29 cellular contexts compared by ENCODE assay signal in the genomic region with DNA sequence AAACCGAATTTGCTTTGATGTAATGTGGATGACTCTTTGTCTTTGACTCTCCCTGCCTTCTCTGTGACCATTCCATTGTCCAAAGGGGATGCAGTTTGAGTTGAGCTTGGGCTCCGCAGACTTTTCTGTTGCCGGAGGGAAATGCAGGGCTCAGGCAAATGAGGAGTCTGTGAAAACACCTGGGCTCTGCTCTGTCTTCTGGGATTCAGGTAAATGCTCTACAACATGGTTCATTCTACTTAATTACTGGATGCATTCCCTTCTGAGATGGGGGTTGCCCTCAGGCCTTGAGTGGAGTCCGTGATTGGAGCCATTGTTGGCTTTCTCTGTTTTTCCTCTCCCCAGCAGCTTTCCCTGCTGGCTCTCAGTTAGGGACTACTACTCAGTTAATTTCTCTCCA. TPM values are rescaled to one million over a fixed set of nuclear protein-coding genes. Genes with fewer than 3 reads are reported as not detected.
"Had no signal": no experiment of that assay in that cellular context is flagged by ENCODE, and none has a peak within 500 bp of the region (broad histone marks: within the 10 kb centered on the region; RNA-seq: fewer than 3 reads in every experiment).

No MANE protein-coding gene starts in this region.

- ATAC-seq: esophagus mucosa; gastrocnemius medialis; left lung; naive thymus-derived CD4-positive, alpha-beta T cell; psoas muscle; right cardiac atrium; stimulated activated effector memory CD8-positive, alpha-beta T cell treated with anti-CD3 and anti-CD28 coated beads, Interleukin-12 subunit alpha, Interleukin-12 subunit beta, amount 100 ng/mL, for 72 hours; upper lobe of right lung had no signal

- H3K36me3 ChIP-seq: colonic mucosa, gastrocnemius medialis, left lung, ovary, sigmoid colon, stomach, thyroid gland, upper lobe of right lung, uterus had no signal

- H3K4me1 ChIP-seq: sigmoid colon, uterus had no signal

- H3K9me3 ChIP-seq: colonic mucosa, gastrocnemius medialis, left lung, ovary, psoas muscle, sigmoid colon, stomach, thyroid gland, upper lobe of right lung, uterus had no signal

- H3K36me3 Mint-ChIP-seq: naive thymus-derived CD4-positive, alpha-beta T cell; stimulated activated effector memory CD8-positive, alpha-beta T cell treated with anti-CD3 and anti-CD28 coated beads, Interleukin-12 subunit alpha, Interleukin-12 subunit beta, amount 100 ng/mL, for 72 hours had no signal

- H3K27me3 ChIP-seq: colonic mucosa, gastrocnemius medialis, left lung, ovary, sigmoid colon, stomach, thyroid gland, upper lobe of right lung, uterus had no signal

- H3K4me1 Mint-ChIP-seq: endodermal cell had no signal

- H3K9me3 Mint-ChIP-seq: dendritic cell treated with granulocyte-macrophage colony-stimulating factor and Interleukin-4, amounts not matched to agents 40 ng/mL and 50 ng/mL, for 4 days; endodermal cell; naive thymus-derived CD4-positive, alpha-beta T cell; nephron; stimulated activated effector memory CD8-positive, alpha-beta T cell treated with anti-CD3 and anti-CD28 coated beads, Interleukin-12 subunit alpha, Interleukin-12 subunit beta, amount 100 ng/mL, for 72 hours had no signal

- DNase-seq: colonic mucosa; effector CD8-positive, alpha-beta T cell; endodermal cell; gastrocnemius medialis; head of caudate nucleus; kidney; left lung; mesenchymal stem cell; midbrain; naive thymus-derived CD4-positive, alpha-beta T cell; nucleus accumbens; ovary; posterior cingulate gyrus; psoas muscle; right cardiac atrium; sigmoid colon; stimulated activated CD4-positive, alpha-beta T cell treated with anti-CD3 and anti-CD28 coated beads, Interleukin-2, amount 100 ng/mL, for 24 hours; stimulated activated CD4-positive, alpha-beta T cell treated with anti-CD3 and anti-CD28 coated beads, Interleukin-4, amount 100 ng/mL, for 24 hours; stimulated activated naive CD4-positive, alpha-beta T cell treated with Interleukin-2 at 50 U/mL for 16 hours; stomach; thyroid gland; upper lobe of right lung; uterus had no signal

- H3K27me3 Mint-ChIP-seq: dendritic cell treated with granulocyte-macrophage colony-stimulating factor and Interleukin-4, amounts not matched to agents 40 ng/mL and 50 ng/mL, for 4 days had no signal

- H3K27ac ChIP-seq: colonic mucosa, epithelial cell of prostate, gastrocnemius medialis, left lung, ovary, psoas muscle, sigmoid colon, stomach, thyroid gland, upper lobe of right lung, uterus had no signal

- FAIRE-seq: kidney had no signal

- H3K4me3 Mint-ChIP-seq: dendritic cell treated with granulocyte-macrophage colony-stimulating factor and Interleukin-4, amounts not matched to agents 40 ng/mL and 50 ng/mL, for 4 days; endodermal cell; naive thymus-derived CD4-positive, alpha-beta T cell; nephron; stimulated activated effector memory CD8-positive, alpha-beta T cell treated with anti-CD3 and anti-CD28 coated beads, Interleukin-12 subunit alpha, Interleukin-12 subunit beta, amount 100 ng/mL, for 72 hours had no signal

- H3K4me3 ChIP-seq: colonic mucosa, gastrocnemius medialis, left lung, ovary, psoas muscle, sigmoid colon, stomach, thyroid gland, upper lobe of right lung, uterus had no signal

- H3K27ac Mint-ChIP-seq: dendritic cell treated with granulocyte-macrophage colony-stimulating factor and Interleukin-4, amounts not matched to agents 40 ng/mL and 50 ng/mL, for 4 days; endodermal cell; naive thymus-derived CD4-positive, alpha-beta T cell; stimulated activated effector memory CD8-positive, alpha-beta T cell treated with anti-CD3 and anti-CD28 coated beads, Interleukin-12 subunit alpha, Interleukin-12 subunit beta, amount 100 ng/mL, for 72 hours had no signal

RNA-seq across cellular contexts. Expression of gene SPNS2, which starts 26.4 kb away (rescaled TPM):
- polyA plus RNA-seq: naive thymus-derived CD4-positive, alpha-beta T cell had no signal

RNA-seq across cellular contexts. Expression of gene SPNS3, which starts 38.5 kb away (rescaled TPM):
- total RNA-seq: endodermal cell, gastrocnemius medialis, psoas muscle, sigmoid colon, skeletal muscle tissue had no signal
